Comparison of ENCODE assay signal across 12 cellular contexts in genomic region chr11:43555811-43556210, GRCh38.
DNase-seq lines count a peak whose midpoint lies in the region; ATAC-seq and TF ChIP-seq lines count a peak whose summit lies in the region.
"Had no signal": no experiment of that assay in that cellular context is flagged by ENCODE, and none has a peak within 500 bp of the region (broad histone marks: within the 10 kb centered on the region; RNA-seq: fewer than 3 reads in every experiment).

No MANE protein-coding gene starts in this region.

- peak overlapping the region; percentile 89 for H3K27ac ChIP-seq in KMS-11
- peak overlapping the region; percentile 48 for H3K27ac ChIP-seq in left ventricle myocardium inferior (replicated peaks)
- H3K27ac ChIP-seq: VCaP had no signal

- H3K4me3 ChIP-seq in KMS-11 (IDR thresholded peaks at IDR 0.05; ENCODE audit: insufficient read depth, low read depth, low read length) = no peak overlapping the region
- H3K4me3 ChIP-seq in left ventricle myocardium inferior = peak overlapping the region; percentile 19

- no peaks in the 10 kb centered on the region for H3K36me3 Mint-ChIP-seq in WTC11

- H4K20me1 ChIP-seq in KMS-11 (ENCODE audit: insufficient read depth) = no peaks in the 10 kb centered on the region

- H3K9ac ChIP-seq in KMS-11 = peak overlapping the region; percentile 10; the same call in 1 of the 2 replicates

- TF ChIP-seq CTCF in KMS-11 (conservative IDR thresholded peaks at IDR 0.05; ENCODE audit: low read depth, low read length) (no peak), WTC11 (IDR thresholded peaks at IDR 0.05) (no peak), left ventricle myocardium inferior (IDR thresholded peaks at IDR 0.05; ENCODE audit: borderline replicate concordance) (no peak), GM10248 (IDR thresholded peaks at IDR 0.05; ENCODE audit: control extremely low read depth, extremely low read depth, low read depth, missing control alignments) (no peak)

- ATAC-seq in WTC11 = no peak
- peak; percentile 97 for ATAC-seq in sciatic nerve
- ATAC-seq: stimulated activated naive CD8-positive, alpha-beta T cell treated with anti-CD3 and anti-CD28 coated beads, Interleukin-15, amount 100 ng/mL, for 72 hours had no signal

- H3K36me3 ChIP-seq in KMS-11 (ENCODE audit: insufficient read depth) (no peaks in the 10 kb centered on the region), left ventricle myocardium inferior (no peaks in the 10 kb centered on the region)

- POLR2A ChIA-PET in WTC11 (lab: Charles Lee) = no interaction called here
- POLR2A ChIA-PET in GM10248 (lab: Yijun Ruan, JAX) = no interaction called here

- CTCF ChIA-PET in WTC11 (lab: Charles Lee) = interaction anchor here (0.7 to 7.7 kb wide), 5 partner anchors 9 to 804 kb away, joined by 3 to 106 read pairs (median 6); no protein-coding TSS in a partner anchor
- CTCF ChIA-PET in GM10248 (lab: Yijun Ruan, JAX) = interaction anchor here (1.2 to 1.8 kb wide), 3 partner anchors 11 to 296 kb away, joined by 3 to 6 read pairs (median 4); no protein-coding TSS in a partner anchor

- H3K79me2 ChIP-seq in KMS-11 (ENCODE audit: insufficient read depth, low read depth) = no peaks in the 10 kb centered on the region

- H3K9me3 ChIP-seq in left ventricle myocardium inferior (replicated peaks) = no peaks in the 10 kb centered on the region

- H3K9me3 Mint-ChIP-seq in WTC11 = no peaks in the 10 kb centered on the region
- H3K9me3 Mint-ChIP-seq: stimulated activated naive CD8-positive, alpha-beta T cell treated with anti-CD3 and anti-CD28 coated beads, Interleukin-15, amount 100 ng/mL, for 72 hours had no signal

- H3K27me3 Mint-ChIP-seq in WTC11 (ENCODE audit: low read depth) = peaks cover 45% of the 10 kb centered on the region

- H3K4me1 Mint-ChIP-seq in WTC11 = peaks cover 58% of the 10 kb centered on the region

- peak overlapping the region; percentile 38; the same call in 1 of the 2 replicates for H2AFZ ChIP-seq in KMS-11 (ENCODE audit: low read depth)

- DNase-seq in WTC11 (ENCODE audit: low spot score) (no peak), left ventricle myocardium inferior (no peak), sciatic nerve (ENCODE audit: low spot score) (no peak), ecto neural progenitor cell (ENCODE audit: low spot score) (no peak), GM10248 (ENCODE audit: extremely low spot score) (no peak)
- DNase-seq in activated CD4-positive, alpha-beta T cell treated with anti-CD3 and anti-CD28 coated beads for 48 hours = no peak
- no peak for DNase-seq in activated CD4-positive, CD25-positive, alpha-beta regulatory T cell treated with anti-CD3 and anti-CD28 coated beads, Interleukin-2, amount 50 U/mL, for 72 hours
- DNase-seq: activated gamma-delta T cell; NCI-H524 treated with DMSO at 0.1 percent for 48 hours; stimulated activated naive CD8-positive, alpha-beta T cell treated with anti-CD3 and anti-CD28 coated beads, Interleukin-15, amount 100 ng/mL, for 72 hours had no signal

- H3K27me3 ChIP-seq in KMS-11 (ENCODE audit: insufficient read depth, low read depth) (no peaks in the 10 kb centered on the region), left ventricle myocardium inferior (ENCODE audit: low read depth) (peaks cover 96% of the 10 kb centered on the region)

- intact Hi-C loops in left ventricle myocardium inferior (cut with micrococcal nuclease) (no loop called here), sciatic nerve (cut with DNase I) (no loop called here)

- H3K27ac Mint-ChIP-seq in WTC11 = no peak overlapping the region
- H3K27ac Mint-ChIP-seq: stimulated activated naive CD8-positive, alpha-beta T cell treated with anti-CD3 and anti-CD28 coated beads, Interleukin-15, amount 100 ng/mL, for 72 hours had no signal

- H3K4me2 ChIP-seq in KMS-11 = peak overlapping the region; percentile 92

- peaks cover 58% of the 10 kb centered on the region for H3K4me1 ChIP-seq in KMS-11 (ENCODE audit: low read depth, poor library complexity, severe bottlenecking)
- H3K4me1 ChIP-seq in left ventricle myocardium inferior = peaks cover 27% of the 10 kb centered on the region

- H3K4me3 Mint-ChIP-seq in WTC11 = peak overlapping the region; percentile 69
- H3K4me3 Mint-ChIP-seq: stimulated activated naive CD8-positive, alpha-beta T cell treated with anti-CD3 and anti-CD28 coated beads, Interleukin-15, amount 100 ng/mL, for 72 hours had no signal

TF ChIP-seq in WTC11, 78 proteins besides CTCF, POLR2A, EP300 and RAD21 (continues in another document):
- TF ChIP-seq FOXK1 (CRISPR knock-in tag; IDR thresholded peaks at IDR 0.05) (no peak), JUN (CRISPR knock-in tag; IDR thresholded peaks at IDR 0.05) (no peak), ATF1 (CRISPR knock-in tag; IDR thresholded peaks at IDR 0.05) (no peak), OVOL2 (CRISPR knock-in tag; IDR thresholded peaks at IDR 0.05; ENCODE audit: borderline replicate concordance) (no peak), AR (CRISPR knock-in tag; IDR thresholded peaks at IDR 0.05) (no peak), MAX (CRISPR knock-in tag; IDR thresholded peaks at IDR 0.05) (no peak), ZNF219 (CRISPR knock-in tag; IDR thresholded peaks at IDR 0.05; ENCODE audit: borderline replicate concordance) (no peak), FOXP4 (CRISPR knock-in tag; IDR thresholded peaks at IDR 0.05) (no peak), ZNF671 (CRISPR knock-in tag; IDR thresholded peaks at IDR 0.05) (no peak)
- TF ChIP-seq, protein P1, sequence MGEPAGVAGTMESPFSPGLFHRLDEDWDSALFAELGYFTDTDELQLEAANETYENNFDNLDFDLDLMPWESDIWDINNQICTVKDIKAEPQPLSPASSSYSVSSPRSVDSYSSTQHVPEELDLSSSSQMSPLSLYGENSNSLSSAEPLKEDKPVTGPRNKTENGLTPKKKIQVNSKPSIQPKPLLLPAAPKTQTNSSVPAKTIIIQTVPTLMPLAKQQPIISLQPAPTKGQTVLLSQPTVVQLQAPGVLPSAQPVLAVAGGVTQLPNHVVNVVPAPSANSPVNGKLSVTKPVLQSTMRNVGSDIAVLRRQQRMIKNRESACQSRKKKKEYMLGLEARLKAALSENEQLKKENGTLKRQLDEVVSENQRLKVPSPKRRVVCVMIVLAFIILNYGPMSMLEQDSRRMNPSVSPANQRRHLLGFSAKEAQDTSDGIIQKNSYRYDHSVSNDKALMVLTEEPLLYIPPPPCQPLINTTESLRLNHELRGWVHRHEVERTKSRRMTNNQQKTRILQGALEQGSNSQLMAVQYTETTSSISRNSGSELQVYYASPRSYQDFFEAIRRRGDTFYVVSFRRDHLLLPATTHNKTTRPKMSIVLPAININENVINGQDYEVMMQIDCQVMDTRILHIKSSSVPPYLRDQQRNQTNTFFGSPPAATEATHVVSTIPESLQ (CRISPR knock-in tag; IDR thresholded peaks at IDR 0.05) = no peak
- TF ChIP-seq, protein P2, sequence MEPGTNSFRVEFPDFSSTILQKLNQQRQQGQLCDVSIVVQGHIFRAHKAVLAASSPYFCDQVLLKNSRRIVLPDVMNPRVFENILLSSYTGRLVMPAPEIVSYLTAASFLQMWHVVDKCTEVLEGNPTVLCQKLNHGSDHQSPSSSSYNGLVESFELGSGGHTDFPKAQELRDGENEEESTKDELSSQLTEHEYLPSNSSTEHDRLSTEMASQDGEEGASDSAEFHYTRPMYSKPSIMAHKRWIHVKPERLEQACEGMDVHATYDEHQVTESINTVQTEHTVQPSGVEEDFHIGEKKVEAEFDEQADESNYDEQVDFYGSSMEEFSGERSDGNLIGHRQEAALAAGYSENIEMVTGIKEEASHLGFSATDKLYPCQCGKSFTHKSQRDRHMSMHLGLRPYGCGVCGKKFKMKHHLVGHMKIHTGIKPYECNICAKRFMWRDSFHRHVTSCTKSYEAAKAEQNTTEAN (CRISPR knock-in tag; IDR thresholded peaks at IDR 0.05) = no peak
